7 cellular contexts compared by ENCODE assay signal in the genomic region with DNA sequence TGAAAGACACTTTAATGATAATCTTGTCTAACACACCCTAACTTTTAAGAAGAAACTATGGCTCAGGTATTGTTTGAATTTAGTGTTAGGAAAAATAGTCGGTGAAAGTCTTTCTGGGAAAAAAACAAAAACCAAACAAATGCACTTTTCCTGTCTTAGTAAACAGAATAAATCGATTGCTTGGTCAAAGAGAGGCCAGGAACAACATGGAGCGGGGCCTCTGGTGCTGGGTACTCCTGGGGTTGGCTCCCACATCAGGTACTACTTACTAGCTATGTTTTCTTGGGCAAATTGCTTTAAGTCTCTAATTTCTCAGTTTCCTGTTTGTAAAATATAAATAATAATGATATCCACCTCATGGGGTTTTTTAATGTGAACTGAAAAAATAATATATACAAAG.
"Had no signal": no experiment of that assay in that cellular context is flagged by ENCODE, and none has a peak within 500 bp of the region (broad histone marks: within the 10 kb centered on the region; RNA-seq: fewer than 3 reads in every experiment).

No MANE protein-coding gene starts in this region.

- FAIRE-seq: GM12878, GM12891, GM12892, GM18507, GM19239 had no signal

- ATAC-seq: GM12878 had no signal

- DNase-seq: GDM1, GF-D8 had no signal

- H3K4me3 ChIP-seq: GM12878 had no signal
